ENCODE assay signal across 8 cellular contexts in the genomic region with DNA sequence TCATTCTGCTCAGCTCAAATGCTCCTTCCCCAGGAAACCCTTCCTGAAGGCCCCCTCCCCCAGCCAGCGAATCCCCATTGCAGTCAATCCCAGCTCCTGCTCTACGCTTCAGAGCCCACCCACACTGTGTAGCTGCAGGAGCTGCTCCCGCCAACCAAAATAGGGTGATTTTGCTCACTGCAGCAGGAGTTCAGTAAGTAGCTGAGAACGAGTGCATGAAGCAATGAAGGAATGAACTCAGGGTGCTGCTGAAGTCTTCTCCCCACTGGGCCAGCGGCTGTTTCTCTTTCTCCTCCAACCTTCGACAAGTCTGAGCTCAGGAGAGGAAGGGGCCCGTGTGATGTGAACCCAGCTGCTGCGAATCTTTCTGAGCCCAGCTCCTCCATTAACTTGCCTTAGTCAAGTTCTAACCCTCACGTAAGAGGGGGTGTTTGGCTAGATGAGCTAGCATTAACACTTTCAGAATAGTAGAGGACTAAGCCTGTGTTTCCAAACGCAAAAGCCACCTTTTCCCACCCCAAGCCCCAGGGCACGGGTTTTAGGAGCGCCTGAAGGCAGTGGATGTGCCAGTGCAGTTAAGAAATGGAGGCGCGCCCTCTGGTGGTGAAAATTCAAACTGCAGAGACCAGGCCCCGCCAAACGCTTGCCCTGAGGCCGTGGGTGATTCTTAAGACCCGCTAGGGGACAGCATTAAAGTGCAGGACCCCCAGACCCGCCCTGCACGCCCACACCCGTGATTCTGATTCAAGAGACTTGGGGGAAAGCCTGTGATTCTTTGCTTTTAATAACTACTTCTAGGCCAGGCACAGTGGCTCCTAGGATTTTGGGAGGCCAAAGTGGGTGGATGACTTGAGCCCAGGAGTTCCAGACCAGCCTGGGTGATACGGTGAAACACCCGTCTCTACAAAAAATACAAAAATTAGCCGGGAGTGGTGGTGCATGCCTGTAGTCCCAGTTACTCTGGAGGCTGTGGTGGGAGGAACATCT. TPM values are rescaled to one million over a fixed set of nuclear protein-coding genes. Genes with fewer than 3 reads are reported as not detected.
DNase-seq lines count a peak whose midpoint lies in the region; ATAC-seq and TF ChIP-seq lines count a peak whose summit lies in the region.

No MANE protein-coding gene starts in this region.

- in situ Hi-C loops in GM13976 (cut with MboI; ENCODE audit: low sequenced_read_pairs, unreplicated experiment), result no loop called here

- H3K27me3 ChIP-seq in AG04450 (ENCODE audit: control insufficient read depth, insufficient read depth, low read length) (peaks cover 2% of the 10 kb centered on the region), right lobe of liver (no peaks in the 10 kb centered on the region)

- intact Hi-C loops in right lobe of liver (cut with DNase I), result loop anchor here (10.0 kb wide), 2 partner anchors 104 to 124 kb away; no protein-coding TSS in a partner anchor

- POLR2A ChIA-PET in AG04450 (lab: Yijun Ruan, JAX), result no interaction called here

- WGBS in right lobe of liver (ENCODE audit: insufficient coverage, low coverage, low lambda C conversion rate, missing lambda C conversion rate), result 26% methylated on average over 24 of the region's 24 CpGs

- H3K4me1 ChIP-seq in right lobe of liver, result peaks cover 0 to 11% (median 5%) of the 10 kb centered on the region in 4 donors

- no peak for TF ChIP-seq POLR2A in right lobe of liver (IDR thresholded peaks at IDR 0.05)

- H3K36me3 ChIP-seq in right lobe of liver, result no peaks in the 10 kb centered on the region

- ATAC-seq in right lobe of liver (peak; percentile 75 to 87 (median 78)), GM18870 (IDR thresholded peaks at IDR 0.05; ENCODE audit: unreplicated experiment) (no peak)

- TF ChIP-seq CTCF in AG04450 (IDR thresholded peaks at IDR 0.05; ENCODE audit: low read depth, low read length) (peak; percentile 90), GM13976 (IDR thresholded peaks at IDR 0.05; ENCODE audit: borderline replicate concordance, control extremely low read depth, extremely low read depth, insufficient read depth, missing control alignments) (peak; percentile 81), LNCaP clone FGC (IDR thresholded peaks at IDR 0.05; ENCODE audit: control insufficient read depth, extremely low read depth, insufficient read depth) (peak; percentile 88), WI38 (IDR thresholded peaks at IDR 0.05; ENCODE audit: low read depth, low read length) (peak; percentile 88), right lobe of liver (IDR thresholded peaks at IDR 0.05) (peak; percentile 64 to 96 (median 88))

- no peak overlapping the region for H3K4me3 ChIP-seq in AG04450 (ENCODE audit: low read depth, low read length)
- H3K4me3 ChIP-seq in LNCaP clone FGC (ENCODE audit: low read depth, low read length), result no peak overlapping the region
- no peak overlapping the region for H3K4me3 ChIP-seq in WI38 (ENCODE audit: low read depth, low read length)
- no peak overlapping the region for H3K4me3 ChIP-seq in right lobe of liver

- no peak overlapping the region for H3K27ac ChIP-seq in AG04450 (ENCODE audit: low read depth, low read length)
- H3K27ac ChIP-seq in right lobe of liver, result no peak overlapping the region

- H3K9me3 ChIP-seq in AG04450 (ENCODE audit: control insufficient read depth, insufficient read depth, low read length) (no peaks in the 10 kb centered on the region), right lobe of liver (peaks cover 0 to 4% (median 2%) of the 10 kb centered on the region in 4 donors)

- CTCF ChIA-PET in AG04450 (lab: Charles Lee), result interaction anchor here (0.5 to 3.9 kb wide), 32 partner anchors 9 to 1105 kb away, joined by 3 to 35 read pairs (median 4); no protein-coding TSS in a partner anchor

- DNase-seq in AG04450 (ENCODE audit: low read depth, low spot score), result peak; percentile 6
- DNase-seq in GM13976 (ENCODE audit: low spot score), result peak; percentile 75
- no peak for DNase-seq in LNCaP clone FGC (ENCODE audit: low read depth)
- DNase-seq in cerebellar cortex (ENCODE audit: low spot score), result peak; percentile 18
- DNase-seq in right lobe of liver, result peak in 2 of 3 donors; percentile 46 to 65
- peak; percentile 6 for DNase-seq in stimulated activated CD8-positive, alpha-beta memory T cell treated with anti-CD3 and anti-CD28 coated beads, Interleukin-12 subunit alpha, Interleukin-12 subunit beta, amount 100 ng/mL, for 4 hours (ENCODE audit: low read depth)

RNA-seq across cellular contexts. Expression of a gene that starts 11.9 kb away (rescaled TPM):
- polyA plus RNA-seq in AG04450 (2011; rRNA removed), result not detected in 2 replicates
- not detected in 2 replicates for polyA minus RNA-seq in AG04450 (2011; rRNA and poly(A)+ RNA removed)
- 100 to 1,000 TPM in 4 of 6 experiments, 10 to 100 TPM in 2; 41.2 to 204 (median 145) TPM for total RNA-seq in right lobe of liver

RNA-seq across cellular contexts. Expression of a gene that starts 31.9 kb away (rescaled TPM):
- not detected in 2 replicates for polyA plus RNA-seq in AG04450 (2011; rRNA removed)
- 0.13 TPM in 1 of 2 replicates, not detected in the other for polyA minus RNA-seq in AG04450 (2011; rRNA and poly(A)+ RNA removed)
- total RNA-seq in right lobe of liver, result 100 to 1,000 TPM in 4 of 6 experiments, 10 to 100 TPM in 2; 24.7 to 317 (median 167) TPM

RNA-seq across cellular contexts. Expression of a gene that starts 40.0 kb away (rescaled TPM):
- polyA plus RNA-seq in AG04450 (2011; rRNA removed), result not detected in 2 replicates
- not detected in 2 replicates for polyA minus RNA-seq in AG04450 (2011; rRNA and poly(A)+ RNA removed)
- 1 to 10 TPM in 1 of 6 experiments, under 1 TPM in 2, not detected in 3; 0.26 to 2.8 (median 0.39) TPM for total RNA-seq in right lobe of liver
